In the genomic region with DNA sequence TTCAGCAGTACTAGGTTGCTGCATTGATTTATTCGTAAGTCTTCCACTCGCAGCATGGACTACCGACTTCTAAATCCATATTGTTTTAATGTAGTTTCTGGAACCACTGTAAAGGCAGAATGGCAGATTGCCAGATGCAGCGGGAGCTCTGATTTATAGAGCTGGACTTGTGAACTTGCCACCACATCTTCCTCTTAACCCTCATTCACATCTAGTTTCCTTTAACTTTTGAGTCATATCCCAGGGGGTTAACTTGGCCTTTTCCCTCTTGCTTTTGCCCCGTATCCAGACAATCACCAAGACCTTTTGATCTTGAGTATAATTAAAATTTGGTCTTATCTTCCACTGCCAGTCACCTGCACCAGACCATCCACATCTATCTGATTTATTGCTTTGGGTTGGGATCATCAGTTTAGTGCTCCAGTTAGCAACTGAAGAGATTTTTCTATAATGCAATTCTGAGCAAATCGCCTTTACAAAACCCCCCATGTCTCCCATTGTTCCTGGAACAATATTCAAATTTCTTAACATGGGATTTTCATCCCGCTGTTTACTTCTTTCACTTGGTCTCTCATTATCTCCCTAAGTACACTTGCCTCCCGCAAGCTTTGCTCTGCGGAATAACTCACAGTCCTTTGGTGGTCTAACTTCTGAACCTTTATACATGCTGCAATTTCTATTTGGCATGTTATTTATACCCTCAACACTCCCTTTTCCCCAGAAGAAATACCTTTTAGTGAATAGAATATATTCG, we compare ENCODE assay signal across 2 cellular contexts.
TF ChIP-seq lines count a peak whose summit lies in the region.

No MANE protein-coding gene starts in this region.

TF ChIP-seq in GM23338, 12 proteins besides CTCF, POLR2A, EP300 and RAD21 (continues in another document):
- TF ChIP-seq JUNB (IDR thresholded peaks at IDR 0.05; ENCODE audit: unreplicated experiment) (no peak), CREB1 (CRISPR knock-in tag; IDR thresholded peaks at IDR 0.05; ENCODE audit: low read depth) (no peak), POLR2AphosphoS5 (IDR thresholded peaks at IDR 0.05; ENCODE audit: low read depth) (no peak), NANOG (IDR thresholded peaks at IDR 0.05; ENCODE audit: borderline replicate concordance) (no peak), EZH2 (IDR thresholded peaks at IDR 0.05; ENCODE audit: low read depth, unreplicated experiment) (no peak), ZNF331 (CRISPR knock-in tag; IDR thresholded peaks at IDR 0.05; ENCODE audit: low read depth) (no peak)
- TF ChIP-seq, protein P1, sequence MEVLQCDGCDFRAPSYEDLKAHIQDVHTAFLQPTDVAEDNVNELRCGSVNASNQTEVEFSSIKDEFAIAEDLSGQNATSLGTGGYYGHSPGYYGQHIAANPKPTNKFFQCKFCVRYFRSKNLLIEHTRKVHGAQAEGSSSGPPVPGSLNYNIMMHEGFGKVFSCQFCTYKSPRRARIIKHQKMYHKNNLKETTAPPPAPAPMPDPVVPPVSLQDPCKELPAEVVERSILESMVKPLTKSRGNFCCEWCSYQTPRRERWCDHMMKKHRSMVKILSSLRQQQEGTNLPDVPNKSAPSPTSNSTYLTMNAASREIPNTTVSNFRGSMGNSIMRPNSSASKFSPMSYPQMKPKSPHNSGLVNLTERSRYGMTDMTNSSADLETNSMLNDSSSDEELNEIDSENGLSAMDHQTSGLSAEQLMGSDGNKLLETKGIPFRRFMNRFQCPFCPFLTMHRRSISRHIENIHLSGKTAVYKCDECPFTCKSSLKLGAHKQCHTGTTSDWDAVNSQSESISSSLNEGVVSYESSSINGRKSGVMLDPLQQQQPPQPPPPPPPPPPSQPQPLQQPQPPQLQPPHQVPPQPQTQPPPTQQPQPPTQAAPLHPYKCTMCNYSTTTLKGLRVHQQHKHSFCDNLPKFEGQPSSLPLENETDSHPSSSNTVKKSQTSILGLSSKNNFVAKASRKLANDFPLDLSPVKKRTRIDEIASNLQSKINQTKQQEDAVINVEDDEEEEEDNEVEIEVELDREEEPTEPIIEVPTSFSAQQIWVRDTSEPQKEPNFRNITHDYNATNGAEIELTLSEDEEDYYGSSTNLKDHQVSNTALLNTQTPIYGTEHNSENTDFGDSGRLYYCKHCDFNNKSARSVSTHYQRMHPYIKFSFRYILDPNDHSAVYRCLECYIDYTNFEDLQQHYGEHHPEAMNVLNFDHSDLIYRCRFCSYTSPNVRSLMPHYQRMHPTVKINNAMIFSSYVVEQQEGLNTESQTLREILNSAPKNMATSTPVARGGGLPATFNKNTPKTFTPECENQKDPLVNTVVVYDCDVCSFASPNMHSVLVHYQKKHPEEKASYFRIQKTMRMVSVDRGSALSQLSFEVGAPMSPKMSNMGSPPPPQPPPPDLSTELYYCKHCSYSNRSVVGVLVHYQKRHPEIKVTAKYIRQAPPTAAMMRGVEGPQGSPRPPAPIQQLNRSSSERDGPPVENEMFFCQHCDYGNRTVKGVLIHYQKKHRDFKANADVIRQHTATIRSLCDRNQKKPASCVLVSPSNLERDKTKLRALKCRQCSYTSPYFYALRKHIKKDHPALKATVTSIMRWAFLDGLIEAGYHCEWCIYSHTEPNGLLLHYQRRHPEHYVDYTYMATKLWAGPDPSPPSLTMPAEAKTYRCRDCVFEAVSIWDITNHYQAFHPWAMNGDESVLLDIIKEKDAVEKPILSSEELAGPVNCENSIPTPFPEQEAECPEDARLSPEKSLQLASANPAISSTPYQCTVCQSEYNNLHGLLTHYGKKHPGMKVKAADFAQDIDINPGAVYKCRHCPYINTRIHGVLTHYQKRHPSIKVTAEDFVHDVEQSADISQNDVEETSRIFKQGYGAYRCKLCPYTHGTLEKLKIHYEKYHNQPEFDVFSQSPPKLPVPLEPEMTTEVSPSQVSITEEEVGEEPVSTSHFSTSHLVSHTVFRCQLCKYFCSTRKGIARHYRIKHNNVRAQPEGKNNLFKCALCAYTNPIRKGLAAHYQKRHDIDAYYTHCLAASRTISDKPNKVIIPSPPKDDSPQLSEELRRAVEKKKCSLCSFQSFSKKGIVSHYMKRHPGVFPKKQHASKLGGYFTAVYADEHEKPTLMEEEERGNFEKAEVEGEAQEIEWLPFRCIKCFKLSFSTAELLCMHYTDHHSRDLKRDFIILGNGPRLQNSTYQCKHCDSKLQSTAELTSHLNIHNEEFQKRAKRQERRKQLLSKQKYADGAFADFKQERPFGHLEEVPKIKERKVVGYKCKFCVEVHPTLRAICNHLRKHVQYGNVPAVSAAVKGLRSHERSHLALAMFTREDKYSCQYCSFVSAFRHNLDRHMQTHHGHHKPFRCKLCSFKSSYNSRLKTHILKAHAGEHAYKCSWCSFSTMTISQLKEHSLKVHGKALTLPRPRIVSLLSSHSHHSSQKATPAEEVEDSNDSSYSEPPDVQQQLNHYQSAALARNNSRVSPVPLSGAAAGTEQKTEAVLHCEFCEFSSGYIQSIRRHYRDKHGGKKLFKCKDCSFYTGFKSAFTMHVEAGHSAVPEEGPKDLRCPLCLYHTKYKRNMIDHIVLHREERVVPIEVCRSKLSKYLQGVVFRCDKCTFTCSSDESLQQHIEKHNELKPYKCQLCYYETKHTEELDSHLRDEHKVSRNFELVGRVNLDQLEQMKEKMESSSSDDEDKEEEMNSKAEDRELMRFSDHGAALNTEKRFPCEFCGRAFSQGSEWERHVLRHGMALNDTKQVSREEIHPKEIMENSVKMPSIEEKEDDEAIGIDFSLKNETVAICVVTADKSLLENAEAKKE (CRISPR knock-in tag; IDR thresholded peaks at IDR 0.05): no peak
- TF ChIP-seq, protein P2, sequence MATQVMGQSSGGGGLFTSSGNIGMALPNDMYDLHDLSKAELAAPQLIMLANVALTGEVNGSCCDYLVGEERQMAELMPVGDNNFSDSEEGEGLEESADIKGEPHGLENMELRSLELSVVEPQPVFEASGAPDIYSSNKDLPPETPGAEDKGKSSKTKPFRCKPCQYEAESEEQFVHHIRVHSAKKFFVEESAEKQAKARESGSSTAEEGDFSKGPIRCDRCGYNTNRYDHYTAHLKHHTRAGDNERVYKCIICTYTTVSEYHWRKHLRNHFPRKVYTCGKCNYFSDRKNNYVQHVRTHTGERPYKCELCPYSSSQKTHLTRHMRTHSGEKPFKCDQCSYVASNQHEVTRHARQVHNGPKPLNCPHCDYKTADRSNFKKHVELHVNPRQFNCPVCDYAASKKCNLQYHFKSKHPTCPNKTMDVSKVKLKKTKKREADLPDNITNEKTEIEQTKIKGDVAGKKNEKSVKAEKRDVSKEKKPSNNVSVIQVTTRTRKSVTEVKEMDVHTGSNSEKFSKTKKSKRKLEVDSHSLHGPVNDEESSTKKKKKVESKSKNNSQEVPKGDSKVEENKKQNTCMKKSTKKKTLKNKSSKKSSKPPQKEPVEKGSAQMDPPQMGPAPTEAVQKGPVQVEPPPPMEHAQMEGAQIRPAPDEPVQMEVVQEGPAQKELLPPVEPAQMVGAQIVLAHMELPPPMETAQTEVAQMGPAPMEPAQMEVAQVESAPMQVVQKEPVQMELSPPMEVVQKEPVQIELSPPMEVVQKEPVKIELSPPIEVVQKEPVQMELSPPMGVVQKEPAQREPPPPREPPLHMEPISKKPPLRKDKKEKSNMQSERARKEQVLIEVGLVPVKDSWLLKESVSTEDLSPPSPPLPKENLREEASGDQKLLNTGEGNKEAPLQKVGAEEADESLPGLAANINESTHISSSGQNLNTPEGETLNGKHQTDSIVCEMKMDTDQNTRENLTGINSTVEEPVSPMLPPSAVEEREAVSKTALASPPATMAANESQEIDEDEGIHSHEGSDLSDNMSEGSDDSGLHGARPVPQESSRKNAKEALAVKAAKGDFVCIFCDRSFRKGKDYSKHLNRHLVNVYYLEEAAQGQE (IDR thresholded peaks at IDR 0.05; ENCODE audit: unreplicated experiment): no peak

TF ChIP-seq in H1, 55 proteins besides CTCF, POLR2A, EP300 and RAD21:
- TF ChIP-seq POLR2AphosphoS5 (IDR thresholded peaks at IDR 0.05; ENCODE audit: low read depth, low read length): no peak
- no peak for TF ChIP-seq NANOG (IDR thresholded peaks at IDR 0.05; ENCODE audit: insufficient read depth, low read depth, low read length, poor library complexity, severe bottlenecking)
- TF ChIP-seq YY1 (IDR thresholded peaks at IDR 0.05; ENCODE audit: low read depth, low read length): no peak
- TF ChIP-seq BCL11A (IDR thresholded peaks at IDR 0.05; ENCODE audit: low read depth in 2 of 2, low read length in 2 of 2): no peak
- TF ChIP-seq SP1 (IDR thresholded peaks at IDR 0.05; ENCODE audit: low read depth, low read length): no peak
- TF ChIP-seq, protein P3, sequence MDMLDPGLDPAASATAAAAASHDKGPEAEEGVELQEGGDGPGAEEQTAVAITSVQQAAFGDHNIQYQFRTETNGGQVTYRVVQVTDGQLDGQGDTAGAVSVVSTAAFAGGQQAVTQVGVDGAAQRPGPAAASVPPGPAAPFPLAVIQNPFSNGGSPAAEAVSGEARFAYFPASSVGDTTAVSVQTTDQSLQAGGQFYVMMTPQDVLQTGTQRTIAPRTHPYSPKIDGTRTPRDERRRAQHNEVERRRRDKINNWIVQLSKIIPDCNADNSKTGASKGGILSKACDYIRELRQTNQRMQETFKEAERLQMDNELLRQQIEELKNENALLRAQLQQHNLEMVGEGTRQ (IDR thresholded peaks at IDR 0.05; ENCODE audit: low read length): no peak
- TF ChIP-seq PHF8 (conservative IDR thresholded peaks at IDR 0.05; ENCODE audit: low read depth, low read length): no peak
- no peak for TF ChIP-seq TEAD4 (IDR thresholded peaks at IDR 0.05; ENCODE audit: low read depth, low read length)
- TF ChIP-seq SUZ12 (IDR thresholded peaks at IDR 0.05; ENCODE audit: low read length): no peak
- TF ChIP-seq, protein P4, sequence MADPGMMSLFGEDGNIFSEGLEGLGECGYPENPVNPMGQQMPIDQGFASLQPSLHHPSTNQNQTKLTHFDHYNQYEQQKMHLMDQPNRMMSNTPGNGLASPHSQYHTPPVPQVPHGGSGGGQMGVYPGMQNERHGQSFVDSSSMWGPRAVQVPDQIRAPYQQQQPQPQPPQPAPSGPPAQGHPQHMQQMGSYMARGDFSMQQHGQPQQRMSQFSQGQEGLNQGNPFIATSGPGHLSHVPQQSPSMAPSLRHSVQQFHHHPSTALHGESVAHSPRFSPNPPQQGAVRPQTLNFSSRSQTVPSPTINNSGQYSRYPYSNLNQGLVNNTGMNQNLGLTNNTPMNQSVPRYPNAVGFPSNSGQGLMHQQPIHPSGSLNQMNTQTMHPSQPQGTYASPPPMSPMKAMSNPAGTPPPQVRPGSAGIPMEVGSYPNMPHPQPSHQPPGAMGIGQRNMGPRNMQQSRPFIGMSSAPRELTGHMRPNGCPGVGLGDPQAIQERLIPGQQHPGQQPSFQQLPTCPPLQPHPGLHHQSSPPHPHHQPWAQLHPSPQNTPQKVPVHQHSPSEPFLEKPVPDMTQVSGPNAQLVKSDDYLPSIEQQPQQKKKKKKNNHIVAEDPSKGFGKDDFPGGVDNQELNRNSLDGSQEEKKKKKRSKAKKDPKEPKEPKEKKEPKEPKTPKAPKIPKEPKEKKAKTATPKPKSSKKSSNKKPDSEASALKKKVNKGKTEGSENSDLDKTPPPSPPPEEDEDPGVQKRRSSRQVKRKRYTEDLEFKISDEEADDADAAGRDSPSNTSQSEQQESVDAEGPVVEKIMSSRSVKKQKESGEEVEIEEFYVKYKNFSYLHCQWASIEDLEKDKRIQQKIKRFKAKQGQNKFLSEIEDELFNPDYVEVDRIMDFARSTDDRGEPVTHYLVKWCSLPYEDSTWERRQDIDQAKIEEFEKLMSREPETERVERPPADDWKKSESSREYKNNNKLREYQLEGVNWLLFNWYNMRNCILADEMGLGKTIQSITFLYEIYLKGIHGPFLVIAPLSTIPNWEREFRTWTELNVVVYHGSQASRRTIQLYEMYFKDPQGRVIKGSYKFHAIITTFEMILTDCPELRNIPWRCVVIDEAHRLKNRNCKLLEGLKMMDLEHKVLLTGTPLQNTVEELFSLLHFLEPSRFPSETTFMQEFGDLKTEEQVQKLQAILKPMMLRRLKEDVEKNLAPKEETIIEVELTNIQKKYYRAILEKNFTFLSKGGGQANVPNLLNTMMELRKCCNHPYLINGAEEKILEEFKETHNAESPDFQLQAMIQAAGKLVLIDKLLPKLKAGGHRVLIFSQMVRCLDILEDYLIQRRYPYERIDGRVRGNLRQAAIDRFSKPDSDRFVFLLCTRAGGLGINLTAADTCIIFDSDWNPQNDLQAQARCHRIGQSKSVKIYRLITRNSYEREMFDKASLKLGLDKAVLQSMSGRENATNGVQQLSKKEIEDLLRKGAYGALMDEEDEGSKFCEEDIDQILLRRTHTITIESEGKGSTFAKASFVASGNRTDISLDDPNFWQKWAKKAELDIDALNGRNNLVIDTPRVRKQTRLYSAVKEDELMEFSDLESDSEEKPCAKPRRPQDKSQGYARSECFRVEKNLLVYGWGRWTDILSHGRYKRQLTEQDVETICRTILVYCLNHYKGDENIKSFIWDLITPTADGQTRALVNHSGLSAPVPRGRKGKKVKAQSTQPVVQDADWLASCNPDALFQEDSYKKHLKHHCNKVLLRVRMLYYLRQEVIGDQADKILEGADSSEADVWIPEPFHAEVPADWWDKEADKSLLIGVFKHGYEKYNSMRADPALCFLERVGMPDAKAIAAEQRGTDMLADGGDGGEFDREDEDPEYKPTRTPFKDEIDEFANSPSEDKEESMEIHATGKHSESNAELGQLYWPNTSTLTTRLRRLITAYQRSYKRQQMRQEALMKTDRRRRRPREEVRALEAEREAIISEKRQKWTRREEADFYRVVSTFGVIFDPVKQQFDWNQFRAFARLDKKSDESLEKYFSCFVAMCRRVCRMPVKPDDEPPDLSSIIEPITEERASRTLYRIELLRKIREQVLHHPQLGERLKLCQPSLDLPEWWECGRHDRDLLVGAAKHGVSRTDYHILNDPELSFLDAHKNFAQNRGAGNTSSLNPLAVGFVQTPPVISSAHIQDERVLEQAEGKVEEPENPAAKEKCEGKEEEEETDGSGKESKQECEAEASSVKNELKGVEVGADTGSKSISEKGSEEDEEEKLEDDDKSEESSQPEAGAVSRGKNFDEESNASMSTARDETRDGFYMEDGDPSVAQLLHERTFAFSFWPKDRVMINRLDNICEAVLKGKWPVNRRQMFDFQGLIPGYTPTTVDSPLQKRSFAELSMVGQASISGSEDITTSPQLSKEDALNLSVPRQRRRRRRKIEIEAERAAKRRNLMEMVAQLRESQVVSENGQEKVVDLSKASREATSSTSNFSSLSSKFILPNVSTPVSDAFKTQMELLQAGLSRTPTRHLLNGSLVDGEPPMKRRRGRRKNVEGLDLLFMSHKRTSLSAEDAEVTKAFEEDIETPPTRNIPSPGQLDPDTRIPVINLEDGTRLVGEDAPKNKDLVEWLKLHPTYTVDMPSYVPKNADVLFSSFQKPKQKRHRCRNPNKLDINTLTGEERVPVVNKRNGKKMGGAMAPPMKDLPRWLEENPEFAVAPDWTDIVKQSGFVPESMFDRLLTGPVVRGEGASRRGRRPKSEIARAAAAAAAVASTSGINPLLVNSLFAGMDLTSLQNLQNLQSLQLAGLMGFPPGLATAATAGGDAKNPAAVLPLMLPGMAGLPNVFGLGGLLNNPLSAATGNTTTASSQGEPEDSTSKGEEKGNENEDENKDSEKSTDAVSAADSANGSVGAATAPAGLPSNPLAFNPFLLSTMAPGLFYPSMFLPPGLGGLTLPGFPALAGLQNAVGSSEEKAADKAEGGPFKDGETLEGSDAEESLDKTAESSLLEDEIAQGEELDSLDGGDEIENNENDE (IDR thresholded peaks at IDR 0.05; ENCODE audit: insufficient replicate concordance, low read length): no peak
